25 cellular contexts compared by ENCODE assay signal in genomic region chr6:142729618-142730017, GRCh38.
"Had no signal": no experiment of that assay in that cellular context is flagged by ENCODE, and none has a peak within 500 bp of the region (broad histone marks: within the 10 kb centered on the region; RNA-seq: fewer than 3 reads in every experiment).

No MANE protein-coding gene starts in this region.

- H3K4me1 Mint-ChIP-seq: stimulated activated effector memory CD8-positive, alpha-beta T cell treated with anti-CD3 and anti-CD28 coated beads, Interleukin-12 subunit alpha, Interleukin-12 subunit beta, amount 100 ng/mL, for 72 hours had no signal

- H2AFZ ChIP-seq: hepatocyte had no signal

- H3K79me2 ChIP-seq: hepatocyte had no signal

- DNase-seq: dorsolateral prefrontal cortex; effector CD4-positive, alpha-beta T cell; foreskin keratinocyte; heart left ventricle; kidney; midbrain; nephron progenitor cell; nucleus accumbens; stimulated activated CD4-positive, alpha-beta T cell treated with anti-CD3 and anti-CD28 coated beads, Interleukin-12 subunit alpha, Interleukin-12 subunit beta, amount 100 ng/mL, for 4 hours; stimulated activated CD4-positive, alpha-beta T cell treated with anti-CD3 and anti-CD28 coated beads, Interleukin-2, amount 100 ng/mL, for 24 hours; stimulated activated CD4-positive, alpha-beta T cell treated with anti-CD3 and anti-CD28 coated beads, Interleukin-4, amount 100 ng/mL, for 24 hours; stimulated activated naive CD4-positive, alpha-beta T cell treated with Interleukin-2 at 50 U/mL for 16 hours; stomach; thyroid gland had no signal

- H3K36me3 Mint-ChIP-seq: memory B cell; naive thymus-derived CD8-positive, alpha-beta T cell; stimulated activated effector memory CD8-positive, alpha-beta T cell treated with anti-CD3 and anti-CD28 coated beads, Interleukin-12 subunit alpha, Interleukin-12 subunit beta, amount 100 ng/mL, for 72 hours had no signal

- H3K27ac Mint-ChIP-seq: memory B cell; stimulated activated effector memory CD8-positive, alpha-beta T cell treated with anti-CD3 and anti-CD28 coated beads, Interleukin-12 subunit alpha, Interleukin-12 subunit beta, amount 100 ng/mL, for 72 hours had no signal

- H3K9me3 Mint-ChIP-seq: stimulated activated effector memory CD8-positive, alpha-beta T cell treated with anti-CD3 and anti-CD28 coated beads, Interleukin-12 subunit alpha, Interleukin-12 subunit beta, amount 100 ng/mL, for 72 hours had no signal

- H3K36me3 ChIP-seq: esophagus muscularis mucosa, gastroesophageal sphincter, heart left ventricle, prostate gland, right atrium auricular region, stomach, thyroid gland, vagina had no signal

- H3K4me3 Mint-ChIP-seq: nephron progenitor cell; stimulated activated effector memory CD8-positive, alpha-beta T cell treated with anti-CD3 and anti-CD28 coated beads, Interleukin-12 subunit alpha, Interleukin-12 subunit beta, amount 100 ng/mL, for 72 hours had no signal

- H3K27me3 Mint-ChIP-seq: naive thymus-derived CD8-positive, alpha-beta T cell had no signal

- ATAC-seq: foreskin keratinocyte; naive thymus-derived CD8-positive, alpha-beta T cell; stimulated activated effector memory CD8-positive, alpha-beta T cell treated with anti-CD3 and anti-CD28 coated beads, Interleukin-12 subunit alpha, Interleukin-12 subunit beta, amount 100 ng/mL, for 72 hours had no signal

- H3K4me1 ChIP-seq: gastroesophageal sphincter, prostate gland, right atrium auricular region had no signal

- H3K4me2 ChIP-seq: smooth muscle cell had no signal

- H3K9me3 ChIP-seq: esophagus muscularis mucosa, gastroesophageal sphincter, heart left ventricle, prostate gland, right atrium auricular region, stomach, thyroid gland, vagina had no signal

- H3K4me3 ChIP-seq: dorsolateral prefrontal cortex, esophagus muscularis mucosa, gastroesophageal sphincter, hepatocyte, lung, prostate gland, right atrium auricular region, smooth muscle cell, stomach, thyroid gland, vagina had no signal

- H3K27ac ChIP-seq: dorsolateral prefrontal cortex, esophagus muscularis mucosa, foreskin keratinocyte, gastroesophageal sphincter, heart left ventricle, hepatocyte, prostate gland, right atrium auricular region, stomach, thyroid gland, vagina had no signal
